ENCODE assay signal across 21 cellular contexts in the genomic region with DNA sequence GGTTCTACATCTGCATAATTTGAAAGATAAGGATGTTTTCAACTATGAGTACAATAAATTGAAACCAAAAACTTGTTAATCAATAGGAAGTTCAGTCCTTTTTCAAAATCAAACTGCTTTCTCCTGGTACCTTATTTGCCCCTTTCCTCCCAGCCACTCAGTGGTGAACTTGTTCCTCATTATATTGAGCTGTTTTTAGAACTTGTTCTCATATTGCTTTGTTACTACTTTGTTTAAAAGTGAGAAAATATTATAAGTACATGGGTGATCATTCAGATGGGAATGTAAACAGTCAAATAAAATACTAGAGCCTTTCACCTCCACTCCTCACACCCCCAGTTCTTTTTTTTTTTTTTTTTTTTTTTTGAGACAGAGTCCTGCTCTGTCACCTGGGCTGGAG.
"Had no signal": no experiment of that assay in that cellular context is flagged by ENCODE, and none has a peak within 500 bp of the region (broad histone marks: within the 10 kb centered on the region; RNA-seq: fewer than 3 reads in every experiment).

No MANE protein-coding gene starts in this region.

- H3K9me3 ChIP-seq: colonic mucosa, heart right ventricle, left ventricle myocardium inferior, lower lobe of right lung, pancreas, prostate gland, right lobe of liver, testis, tibial nerve had no signal

- H3K27me3 Mint-ChIP-seq: memory B cell; stimulated activated memory B cell treated with anti-CD40 and anti-IgM and Interleukin-4, amounts not matched to agents 10 μg/mL and 1 μg/mL and 100 μg/mL, for 72 hours; stimulated activated naive CD8-positive, alpha-beta T cell treated with anti-CD3 and anti-CD28 coated beads, Interleukin-15, Interleukin-2, amounts not matched to agents 100 ng/mL and 50 ng/mL, for 24 hours had no signal

- H3K9me3 Mint-ChIP-seq: memory B cell; mesothelial cell of epicardium; natural killer cell; stimulated activated memory B cell treated with anti-CD40 and anti-IgM and Interleukin-4, amounts not matched to agents 10 μg/mL and 1 μg/mL and 100 μg/mL, for 72 hours; stimulated activated naive CD8-positive, alpha-beta T cell treated with anti-CD3 and anti-CD28 coated beads, Interleukin-15, Interleukin-2, amounts not matched to agents 100 ng/mL and 50 ng/mL, for 24 hours had no signal

- H3K27ac ChIP-seq: colonic mucosa, heart right ventricle, left ventricle myocardium inferior, lower lobe of right lung, pancreas, prostate gland, right lobe of liver, testis, tibial nerve had no signal

- H3K4me1 ChIP-seq: colonic mucosa, prostate gland, testis had no signal

- H3K27ac Mint-ChIP-seq: memory B cell; mesothelial cell of epicardium; stimulated activated memory B cell treated with anti-CD40 and anti-IgM and Interleukin-4, amounts not matched to agents 10 μg/mL and 1 μg/mL and 100 μg/mL, for 72 hours; stimulated activated naive CD8-positive, alpha-beta T cell treated with anti-CD3 and anti-CD28 coated beads, Interleukin-15, Interleukin-2, amounts not matched to agents 100 ng/mL and 50 ng/mL, for 24 hours had no signal

- DNase-seq: colonic mucosa; dermis blood vessel endothelial cell; heart right ventricle; hypothalamus; left ventricle myocardium inferior; lower lobe of right lung; natural killer cell; occipital lobe; pancreas; retina; right lobe of liver; stimulated activated CD4-positive, alpha-beta T cell treated with anti-CD3 and anti-CD28 coated beads, Interleukin-4, amount 100 ng/mL, for 1 hour; stimulated activated CD8-positive, alpha-beta memory T cell treated with anti-CD3 and anti-CD28 coated beads, Interleukin-4, amount 100 ng/mL, for 48 hours; testis had no signal

- H3K27me3 ChIP-seq: colonic mucosa, heart right ventricle, pancreas, right lobe of liver, testis, tibial nerve had no signal

- H3K4me3 Mint-ChIP-seq: memory B cell; mesothelial cell of epicardium; natural killer cell; stimulated activated memory B cell treated with anti-CD40 and anti-IgM and Interleukin-4, amounts not matched to agents 10 μg/mL and 1 μg/mL and 100 μg/mL, for 72 hours; stimulated activated naive CD8-positive, alpha-beta T cell treated with anti-CD3 and anti-CD28 coated beads, Interleukin-15, Interleukin-2, amounts not matched to agents 100 ng/mL and 50 ng/mL, for 24 hours had no signal

- H3K36me3 Mint-ChIP-seq: mesothelial cell of epicardium, natural killer cell had no signal

- H3K36me3 ChIP-seq: colonic mucosa, heart right ventricle, left ventricle myocardium inferior, lower lobe of right lung, pancreas, prostate gland, right lobe of liver had no signal

- H3K4me3 ChIP-seq: colonic mucosa, heart right ventricle, left ventricle myocardium inferior, lower lobe of right lung, pancreas, prostate gland, right lobe of liver, testis, tibial nerve had no signal

- ATAC-seq: esophagus mucosa; heart right ventricle; lower lobe of right lung; natural killer cell; pancreas; right lobe of liver; stimulated activated memory B cell treated with anti-CD40 and anti-IgM and Interleukin-4, amounts not matched to agents 10 μg/mL and 1 μg/mL and 100 μg/mL, for 72 hours had no signal
